Comparison of ENCODE assay signal across 12 cellular contexts in genomic region chr4:80592950-80593349, GRCh38.
DNase-seq lines count a peak whose midpoint lies in the region; ATAC-seq, FAIRE-seq and TF ChIP-seq lines count a peak whose summit lies in the region.
"Had no signal": no experiment of that assay in that cellular context is flagged by ENCODE, and none has a peak within 500 bp of the region (broad histone marks: within the 10 kb centered on the region; RNA-seq: fewer than 3 reads in every experiment).

No MANE protein-coding gene starts in this region.

- H3K4me3 ChIP-seq in astrocyte (ENCODE audit: insufficient read depth, low read depth, low read length) (no peak overlapping the region), thyroid gland (replicated peaks in 1 of 3) (no peak overlapping the region), ascending aorta (no peak overlapping the region)
- H3K4me3 ChIP-seq: BLaER1, body of pancreas had no signal

- 43 to 47% methylated on average over 2 of the region's 2 CpGs for WGBS in thyroid gland, 2 donors

- H3K4me3 Mint-ChIP-seq in astrocyte (ENCODE audit: unreplicated experiment) = no peak overlapping the region
- H3K4me3 Mint-ChIP-seq: activated CD4-positive, alpha-beta T cell treated with anti-CD3 and anti-CD28 coated beads for 36 hours had no signal

- no peak overlapping the region for H3K27ac ChIP-seq in C4-2B
- no peak overlapping the region for H3K27ac ChIP-seq in astrocyte (ENCODE audit: low read depth, low read length)
- no peak overlapping the region for H3K27ac ChIP-seq in thyroid gland
- no peak overlapping the region for H3K27ac ChIP-seq in ascending aorta
- H3K27ac ChIP-seq: BLaER1, body of pancreas had no signal

- intact Hi-C loops in thyroid gland (cut with DNase I) = no loop called here
- intact Hi-C loops in ascending aorta (cut with DNase I) = no loop called here

- DNase-seq in astrocyte (ENCODE audit: low read depth) (no peak), thyroid gland (no peak), AG08395 (ENCODE audit: low spot score) (no peak), frontal cortex (ENCODE audit: low spot score in 2 of 2) (no peak), ascending aorta (ENCODE audit: low spot score in 2 of 2) (no peak)
- DNase-seq: activated CD4-positive, alpha-beta T cell treated with anti-CD3 and anti-CD28 coated beads for 36 hours; body of pancreas; IMR-90 had no signal

- no peaks in the 10 kb centered on the region for H3K27me3 Mint-ChIP-seq in astrocyte (ENCODE audit: low read depth, unreplicated experiment)
- H3K27me3 Mint-ChIP-seq: activated CD4-positive, alpha-beta T cell treated with anti-CD3 and anti-CD28 coated beads for 36 hours had no signal

- TF ChIP-seq POLR2A in thyroid gland (IDR thresholded peaks at IDR 0.05) = no peak

- ATAC-seq in GM19324 (IDR thresholded peaks at IDR 0.05; ENCODE audit: low FRiP score, unreplicated experiment) (peak; percentile 91), HG03159 (IDR thresholded peaks at IDR 0.05; ENCODE audit: unreplicated experiment) (peak; percentile 82)
- ATAC-seq: activated CD4-positive, alpha-beta T cell treated with anti-CD3 and anti-CD28 coated beads for 36 hours; body of pancreas had no signal

- FAIRE-seq in astrocyte (lab: Jason Lieb, UNC) (no peak), frontal cortex (lab: Jason Lieb, UNC) (no peak)

- H3K4me1 Mint-ChIP-seq in astrocyte (ENCODE audit: low read depth, unreplicated experiment) = no peaks in the 10 kb centered on the region
- H3K4me1 Mint-ChIP-seq: activated CD4-positive, alpha-beta T cell treated with anti-CD3 and anti-CD28 coated beads for 36 hours had no signal

- no peaks in the 10 kb centered on the region for H3K36me3 Mint-ChIP-seq in astrocyte (ENCODE audit: low read depth, unreplicated experiment)

- H3K79me2 ChIP-seq in astrocyte (ENCODE audit: insufficient read depth, low read length) = no peaks in the 10 kb centered on the region

- H3K27me3 ChIP-seq in astrocyte (ENCODE audit: insufficient read depth, low read length) (no peaks in the 10 kb centered on the region), thyroid gland (no peaks in the 10 kb centered on the region), ascending aorta (no peaks in the 10 kb centered on the region)
- H3K27me3 ChIP-seq: BLaER1, body of pancreas had no signal

- H3K9me3 Mint-ChIP-seq in astrocyte (ENCODE audit: unreplicated experiment) = no peaks in the 10 kb centered on the region

- TF ChIP-seq CTCF in C4-2B (conservative IDR thresholded peaks at IDR 0.05) = peak; percentile 33
- peak; percentile 4 for TF ChIP-seq CTCF in astrocyte (IDR thresholded peaks at IDR 0.05; ENCODE audit: insufficient read depth, low read depth, low read length)
- TF ChIP-seq CTCF in thyroid gland (IDR thresholded peaks at IDR 0.05) = no peak
- no peak for TF ChIP-seq CTCF in ascending aorta (IDR thresholded peaks at IDR 0.05)

- no peak overlapping the region for H3K9ac ChIP-seq in astrocyte (ENCODE audit: low read length)
- H3K9ac ChIP-seq: BLaER1 had no signal

- no peak overlapping the region for H3K4me2 ChIP-seq in astrocyte (ENCODE audit: low read length)
- H3K4me2 ChIP-seq: BLaER1 had no signal

- no peak overlapping the region for H3K27ac Mint-ChIP-seq in astrocyte (ENCODE audit: unreplicated experiment)
- H3K27ac Mint-ChIP-seq: activated CD4-positive, alpha-beta T cell treated with anti-CD3 and anti-CD28 coated beads for 36 hours had no signal

- no peaks in the 10 kb centered on the region for H3K4me1 ChIP-seq in astrocyte (ENCODE audit: insufficient read depth, low read length)
- H3K4me1 ChIP-seq in thyroid gland = no peaks in the 10 kb centered on the region
- no peaks in the 10 kb centered on the region for H3K4me1 ChIP-seq in ascending aorta
- H3K4me1 ChIP-seq: BLaER1, body of pancreas had no signal

- H2AFZ ChIP-seq in astrocyte (ENCODE audit: low read depth, low read length) = no peak overlapping the region

- H3K36me3 ChIP-seq in astrocyte (ENCODE audit: insufficient read depth, low read length) (no peaks in the 10 kb centered on the region), thyroid gland (no peaks in the 10 kb centered on the region), ascending aorta (no peaks in the 10 kb centered on the region)
- H3K36me3 ChIP-seq: BLaER1 had no signal

- no peaks in the 10 kb centered on the region for H3K9me3 ChIP-seq in astrocyte (ENCODE audit: insufficient read depth, low read depth, low read length)
- no peaks in the 10 kb centered on the region for H3K9me3 ChIP-seq in thyroid gland
- H3K9me3 ChIP-seq in ascending aorta = no peaks in the 10 kb centered on the region
- H3K9me3 ChIP-seq: body of pancreas had no signal

- no peaks in the 10 kb centered on the region for H4K20me1 ChIP-seq in astrocyte (ENCODE audit: insufficient read depth, low read length)
- H4K20me1 ChIP-seq: BLaER1 had no signal

Comparison
In these comparisons a context has a peak if more than half of its experiments do, and no peak if none do; other contexts are left out.
1. CTCF ChIP-seq: peak in C4-2B (single experiment) and astrocyte (single experiment); none in thyroid gland (0 of 6) and ascending aorta (0 of 3).